Comparison of ENCODE assay signal across 8 cellular contexts in the genomic region with DNA sequence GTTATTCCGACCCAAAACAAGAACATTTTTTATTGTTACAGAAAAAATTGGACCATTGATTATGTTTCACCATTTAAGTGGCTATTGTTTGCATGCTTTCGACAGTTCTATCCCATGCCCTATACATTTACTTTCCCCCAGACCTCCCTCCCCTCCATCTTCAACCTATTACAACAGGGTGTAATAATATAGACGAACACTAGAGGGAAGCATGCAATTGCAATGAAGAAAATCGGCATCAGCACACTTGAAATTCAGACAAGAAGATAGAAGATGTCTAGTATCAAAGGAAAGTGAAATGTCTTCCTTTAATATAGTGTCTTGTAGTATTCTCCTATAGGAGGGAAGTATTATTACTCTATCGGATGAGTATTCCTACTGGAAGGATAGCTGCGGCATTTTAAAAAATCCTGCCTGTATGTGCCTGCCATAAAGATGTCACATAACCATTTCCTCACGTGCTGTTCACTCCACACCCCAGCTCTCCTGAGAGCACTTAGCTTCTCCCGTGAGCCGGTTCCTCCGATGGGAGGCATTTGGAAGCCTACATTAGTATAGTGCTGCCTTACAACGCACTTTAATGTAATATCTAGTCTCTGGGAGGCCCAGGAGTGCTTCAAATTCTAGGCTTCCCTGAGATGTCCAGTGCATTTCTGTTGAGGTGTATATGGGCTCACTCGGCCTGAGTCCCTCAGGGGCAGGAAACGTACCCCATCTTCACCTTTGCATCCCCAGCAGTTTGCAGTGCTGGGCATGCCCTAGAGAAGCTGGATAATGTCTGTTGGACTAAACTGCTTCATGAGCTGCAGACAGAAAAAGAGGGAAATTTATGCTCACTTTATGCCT. TPM values are rescaled to one million over a fixed set of nuclear protein-coding genes. Genes with fewer than 3 reads are reported as not detected.
DNase-seq lines count a peak whose midpoint lies in the region; ATAC-seq and TF ChIP-seq lines count a peak whose summit lies in the region.

No MANE protein-coding gene starts in this region.

- in situ Hi-C loops in GM23248 (cut with MboI): loop anchor here (10.0 kb wide), 1 partner anchor 123 kb away; no protein-coding TSS in a partner anchor

- no peak overlapping the region for H3K27ac Mint-ChIP-seq in activated T-helper 2 cell treated with anti-CD3 and anti-CD28 coated beads, Interferon-gamma antibody, Interleukin-2, Interleukin-4, amounts not matched to agents 10 μg/mL and 5 μg/mL and 100 μg/mL, durations not matched to agents 14 hours and 24 hours and 36 hours

- no peaks in the 10 kb centered on the region for H3K9me2 ChIP-seq in GM23248 (ENCODE audit: insufficient read depth)

- H3K4me3 Mint-ChIP-seq in activated T-helper 2 cell treated with anti-CD3 and anti-CD28 coated beads, Interferon-gamma antibody, Interleukin-2, Interleukin-4, amounts not matched to agents 10 μg/mL and 5 μg/mL and 100 μg/mL, durations not matched to agents 14 hours and 24 hours and 36 hours (ENCODE audit: low read depth): no peak overlapping the region

- no peaks in the 10 kb centered on the region for H3K79me2 ChIP-seq in GM23248 (ENCODE audit: insufficient read depth)

- H3K9me3 Mint-ChIP-seq in activated T-helper 2 cell treated with anti-CD3 and anti-CD28 coated beads, Interferon-gamma antibody, Interleukin-2, Interleukin-4, amounts not matched to agents 10 μg/mL and 5 μg/mL and 100 μg/mL, durations not matched to agents 14 hours and 24 hours and 36 hours: peaks cover 4% of the 10 kb centered on the region

- H3K4me3 ChIP-seq in GM23248: no peak overlapping the region
- no peak overlapping the region for H3K4me3 ChIP-seq in lung

- peak; percentile 74 for TF ChIP-seq CTCF in lung (IDR thresholded peaks at IDR 0.05; ENCODE audit: control extremely low read depth, extremely low read depth)

- H3K36me3 ChIP-seq in GM23248 (ENCODE audit: low read depth): no peaks in the 10 kb centered on the region
- H3K36me3 ChIP-seq in lung (ENCODE audit: control insufficient read depth in 2 of 2, insufficient read depth in 2 of 2, low read length in 2 of 2): no peaks in the 10 kb centered on the region

- ATAC-seq in lung (ENCODE audit: insufficient read depth, low FRiP score): peak; percentile 77
- no peak for ATAC-seq in GM21825 (IDR thresholded peaks at IDR 0.05; ENCODE audit: unreplicated experiment)

- peak overlapping the region; percentile 70; the same call in 1 of the 2 replicates for H2AFZ ChIP-seq in GM23248

- WGBS in GM23248 (ENCODE audit: low coverage in 1 of 2, low lambda C conversion rate in 2 of 2, missing lambda C conversion rate in 2 of 2), 2 experiments: 6 to 7% methylated on average over 13 of the region's 13 CpGs
- WGBS in lung, 2 donors: 29 to 33% methylated on average over 13 of the region's 13 CpGs

- H3K36me3 Mint-ChIP-seq in activated T-helper 2 cell treated with anti-CD3 and anti-CD28 coated beads, Interferon-gamma antibody, Interleukin-2, Interleukin-4, amounts not matched to agents 10 μg/mL and 5 μg/mL and 100 μg/mL, durations not matched to agents 14 hours and 24 hours and 36 hours (ENCODE audit: low read depth): no peaks in the 10 kb centered on the region

- no peaks in the 10 kb centered on the region for H3K27me3 ChIP-seq in GM23248 (replicated peaks; ENCODE audit: insufficient read depth)
- no peaks in the 10 kb centered on the region for H3K27me3 ChIP-seq in lung (ENCODE audit: control insufficient read depth, insufficient read depth)

- DNase-seq in ELR (ENCODE audit: low read depth) (peak; percentile 79), GM23248 (peak; percentile 69), M059J (ENCODE audit: low read depth) (peak; percentile 64), OCI-M1 (lab: John Stamatoyannopoulos, UW) (peak; percentile 68), dedifferentiated amniotic fluid mesenchymal stem cell (ENCODE audit: extremely low spot score) (peak; percentile 79), lung (ENCODE audit: low spot score) (no peak)
- DNase-seq in activated T-helper 2 cell treated with anti-CD3 and anti-CD28 coated beads, Interferon-gamma antibody, Interleukin-2, Interleukin-4, amounts not matched to agents 10 μg/mL and 5 μg/mL and 100 μg/mL, durations not matched to agents 14 hours and 24 hours and 36 hours (ENCODE audit: low spot score): no peak

- intact Hi-C loops in activated T-helper 2 cell treated with anti-CD3 and anti-CD28 coated beads, Interferon-gamma antibody, Interleukin-2, Interleukin-4, amounts not matched to agents 10 μg/mL and 5 μg/mL and 100 μg/mL, durations not matched to agents 14 hours and 24 hours and 36 hours (cut with micrococcal nuclease): loop anchor here (1.0 to 5.0 kb wide), 5 partner anchors 39 to 426 kb away; no protein-coding TSS in a partner anchor

- no peak overlapping the region for H3K9ac ChIP-seq in GM23248

- no peaks in the 10 kb centered on the region for H3K4me1 ChIP-seq in GM23248 (ENCODE audit: insufficient read depth)
- H3K4me1 ChIP-seq in lung (ENCODE audit: control insufficient read depth in 2 of 2, insufficient read depth in 2 of 2, low read length in 2 of 2): peaks cover 0 to 1% of the 10 kb centered on the region in 2 donors

- no peaks in the 10 kb centered on the region for H3K27me3 Mint-ChIP-seq in activated T-helper 2 cell treated with anti-CD3 and anti-CD28 coated beads, Interferon-gamma antibody, Interleukin-2, Interleukin-4, amounts not matched to agents 10 μg/mL and 5 μg/mL and 100 μg/mL, durations not matched to agents 14 hours and 24 hours and 36 hours (ENCODE audit: low read depth)

- no peaks in the 10 kb centered on the region for H4K20me1 ChIP-seq in GM23248 (ENCODE audit: insufficient read depth)

- no peaks in the 10 kb centered on the region for H3F3A ChIP-seq in GM23248 (ENCODE audit: insufficient read depth)

- H3K9me3 ChIP-seq in GM23248 (ENCODE audit: low read depth) (no peaks in the 10 kb centered on the region), lung (ENCODE audit: control insufficient read depth in 2 of 2, insufficient read depth in 1 of 2, low read length in 1 of 2) (no peaks in the 10 kb centered on the region)

- peaks cover 36% of the 10 kb centered on the region for H3K4me1 Mint-ChIP-seq in activated T-helper 2 cell treated with anti-CD3 and anti-CD28 coated beads, Interferon-gamma antibody, Interleukin-2, Interleukin-4, amounts not matched to agents 10 μg/mL and 5 μg/mL and 100 μg/mL, durations not matched to agents 14 hours and 24 hours and 36 hours (ENCODE audit: low read depth)

- H3K27ac ChIP-seq in GM23248 (no peak overlapping the region), lung (ENCODE audit: low read depth in 1 of 2, low read length in 1 of 2) (no peak overlapping the region)

- H3K4me2 ChIP-seq in GM23248 (ENCODE audit: unreplicated experiment): peak overlapping the region; percentile 57

RNA-seq across cellular contexts. Expression of gene ERICH6, which starts 17.8 kb away (rescaled TPM):
- not detected in 2 replicates for total RNA-seq in GM23248 (2014; rRNA removed; shearing (Covaris generic))
- polyA plus RNA-seq in GM23248 (2016; fragmentation: Nextera tagmentation; extraction: Ambion mirVana): 0.13 TPM in 1 of 2 replicates, not detected in the other
- 0.07 TPM in 1 of 2 replicates, not detected in the other for total RNA-seq in M059J (2014; rRNA removed; shearing (Covaris generic))
- under 1 TPM in 1 of 2 donors, not detected in 1; 0.49 TPM for total RNA-seq in lung
- polyA plus RNA-seq in lung: not detected
- 0.21 and 0.39 TPM in 2 replicates for total RNA-seq in activated T-helper 2 cell treated with anti-CD3 and anti-CD28 coated beads, Interferon-gamma antibody, Interleukin-2, Interleukin-4, amounts not matched to agents 10 μg/mL and 5 μg/mL and 100 μg/mL, durations not matched to agents 14 hours and 24 hours and 36 hours

RNA-seq across cellular contexts. Expression of gene SIAH2, which starts 41.5 kb away (rescaled TPM):
- 37.4 and 84.7 TPM in 2 replicates for total RNA-seq in GM23248 (2014; rRNA removed; shearing (Covaris generic))
- polyA plus RNA-seq in GM23248 (2016; fragmentation: Nextera tagmentation; extraction: Ambion mirVana): 27.2 and 29.3 TPM in 2 replicates
- 36.5 and 58.7 TPM in 2 replicates for total RNA-seq in M059J (2014; rRNA removed; shearing (Covaris generic))
- 10 to 100 TPM; 19.5 to 37.9 TPM for total RNA-seq in lung
- 10 to 100 TPM in 1 of 2 donors, 1 to 10 TPM in 1; 7.5 to 24.2 TPM for polyA plus RNA-seq in lung
- 108 and 116 TPM in 2 replicates for total RNA-seq in activated T-helper 2 cell treated with anti-CD3 and anti-CD28 coated beads, Interferon-gamma antibody, Interleukin-2, Interleukin-4, amounts not matched to agents 10 μg/mL and 5 μg/mL and 100 μg/mL, durations not matched to agents 14 hours and 24 hours and 36 hours

Comparison
In these comparisons a context has a peak if more than half of its experiments do, and no peak if none do; other contexts are left out.
1. DNase-seq: peak in ELR (single experiment), GM23248 (single experiment), M059J (single experiment), OCI-M1 (single experiment) and dedifferentiated amniotic fluid mesenchymal stem cell (single experiment); none in lung (single experiment) and activated T-helper 2 cell treated with anti-CD3 and anti-CD28 coated beads, Interferon-gamma antibody, Interleukin-2, Interleukin-4, amounts not matched to agents 10 μg/mL and 5 μg/mL and 100 μg/mL, durations not matched to agents 14 hours and 24 hours and 36 hours (single experiment).